Comparison of ENCODE assay signal across 11 cellular contexts in genomic region chr4:6663596-6664393, GRCh38. TPM values are rescaled to one million over a fixed set of nuclear protein-coding genes. Genes with fewer than 3 reads are reported as not detected.
DNase-seq lines count a peak whose midpoint lies in the region; ATAC-seq and TF ChIP-seq lines count a peak whose summit lies in the region.
"Had no signal": no experiment of that assay in that cellular context is flagged by ENCODE, and none has a peak within 500 bp of the region (broad histone marks: within the 10 kb centered on the region; RNA-seq: fewer than 3 reads in every experiment).

No MANE protein-coding gene starts in this region.

- DNase-seq in breast epithelium (ENCODE audit: low spot score in 2 of 2), result no peak
- DNase-seq in MCF 10A (ENCODE audit: unreplicated experiment), result no peak
- no peak for DNase-seq in fibroblast of the aortic adventitia (ENCODE audit: low read depth)
- DNase-seq in prostate gland (ENCODE audit: low spot score), result no peak
- DNase-seq in progenitor cell of endocrine pancreas (ENCODE audit: low spot score, unreplicated experiment), result no peak
- no peak for DNase-seq in Karpas-422
- DNase-seq: KG1 had no signal

- H3K9ac ChIP-seq in Karpas-422 (ENCODE audit: low read length), result no peak overlapping the region

- 16% methylated on average over 55 of the region's 55 CpGs for WGBS in prostate gland

- POLR2A ChIA-PET in MCF 10A (lab: Yijun Ruan, JAX), result interaction anchor here (0.6 to 1.7 kb wide), 13 partner anchors 10 to 1246 kb away, joined by 3 to 12 read pairs (median 3); partner anchors contain the start of genes BLOC1S4 and MRFAP1

- H3K79me2 ChIP-seq in Karpas-422 (ENCODE audit: low read length), result no peaks in the 10 kb centered on the region

- intact Hi-C loops in breast epithelium (cut with DNase I; ENCODE audit: low total_unique reads) (loop anchor here (1.0 kb wide), 1 partner anchor 22 kb away; no protein-coding TSS in a partner anchor), MCF 10A (cut with micrococcal nuclease) (loop anchor here (10.0 kb wide), 1 partner anchor 119 kb away; no protein-coding TSS in a partner anchor), prostate gland (cut with DNase I) (no loop called here)

- peaks cover 6% of the 10 kb centered on the region for H3K36me3 Mint-ChIP-seq in MCF 10A (ENCODE audit: insufficient read depth, unreplicated experiment)
- H3K36me3 Mint-ChIP-seq in progenitor cell of endocrine pancreas (ENCODE audit: insufficient read depth), result peaks cover 1% of the 10 kb centered on the region

- H2AFZ ChIP-seq in Karpas-422 (ENCODE audit: low read length), result no peak overlapping the region

- no peaks in the 10 kb centered on the region for H3K9me3 Mint-ChIP-seq in MCF 10A (ENCODE audit: unreplicated experiment)
- H3K9me3 Mint-ChIP-seq in progenitor cell of endocrine pancreas (ENCODE audit: low read depth), result no peaks in the 10 kb centered on the region

- H3K4me1 Mint-ChIP-seq in MCF 10A (ENCODE audit: insufficient read depth, unreplicated experiment), result no peaks in the 10 kb centered on the region
- no peaks in the 10 kb centered on the region for H3K4me1 Mint-ChIP-seq in progenitor cell of endocrine pancreas (ENCODE audit: low read depth)

- no peaks in the 10 kb centered on the region for H4K20me1 ChIP-seq in Karpas-422 (ENCODE audit: insufficient read depth, low read depth, low read length)

- H3K4me3 ChIP-seq in breast epithelium, result peak overlapping the region; percentile 35 to 64 (median 37)
- H3K4me3 ChIP-seq in fibroblast of the aortic adventitia (ENCODE audit: low read depth, low read length), result peak overlapping the region; percentile 13
- peak overlapping the region; percentile 2 to 12 for H3K4me3 ChIP-seq in prostate gland
- no peak overlapping the region for H3K4me3 ChIP-seq in Karpas-422 (ENCODE audit: low read length)

- H3K4me3 Mint-ChIP-seq in MCF 10A (ENCODE audit: unreplicated experiment), result no peak overlapping the region
- H3K4me3 Mint-ChIP-seq in progenitor cell of endocrine pancreas (ENCODE audit: low read depth), result no peak overlapping the region

- TF ChIP-seq CTCF in breast epithelium (IDR thresholded peaks at IDR 0.05), result no peak
- no peak for TF ChIP-seq CTCF in MCF 10A (IDR thresholded peaks at IDR 0.05; ENCODE audit: unreplicated experiment)
- TF ChIP-seq CTCF in fibroblast of the aortic adventitia (IDR thresholded peaks at IDR 0.05; ENCODE audit: insufficient read depth, low read length), result no peak
- TF ChIP-seq CTCF in prostate gland (IDR thresholded peaks at IDR 0.05), result no peak
- no peak for TF ChIP-seq CTCF in progenitor cell of endocrine pancreas (IDR thresholded peaks at IDR 0.05; ENCODE audit: unreplicated experiment)

- H3K27ac Mint-ChIP-seq in MCF 10A (ENCODE audit: low read depth, unreplicated experiment) (no peak overlapping the region), progenitor cell of endocrine pancreas (no peak overlapping the region)

- no peaks in the 10 kb centered on the region for H3K27me3 ChIP-seq in breast epithelium
- no peaks in the 10 kb centered on the region for H3K27me3 ChIP-seq in prostate gland (replicated peaks; ENCODE audit: insufficient read depth)
- no peaks in the 10 kb centered on the region for H3K27me3 ChIP-seq in Karpas-422 (ENCODE audit: low read length)
- H3K27me3 ChIP-seq: right lobe of liver had no signal

- H3K27ac ChIP-seq in breast epithelium (no peak overlapping the region), prostate gland (no peak overlapping the region), Karpas-422 (ENCODE audit: low read length) (no peak overlapping the region)
- H3K27ac ChIP-seq: C4-2B, right lobe of liver had no signal

- CTCF ChIA-PET in MCF 10A (lab: Yijun Ruan, JAX), result interaction anchor here (0.6 to 1.2 kb wide), 6 partner anchors 10 to 1274 kb away, joined by 3 to 4 read pairs (median 3); a partner anchor contains a TSS

- BruUV-seq in MCF 10A (replicated peaks; lab: Mats Ljungman, UMichigan), result no TSS peak

- no peaks in the 10 kb centered on the region for H3K9me3 ChIP-seq in breast epithelium
- no peaks in the 10 kb centered on the region for H3K9me3 ChIP-seq in prostate gland
- no peaks in the 10 kb centered on the region for H3K9me3 ChIP-seq in Karpas-422 (ENCODE audit: low read length)
- H3K9me3 ChIP-seq: right lobe of liver had no signal

- H3K4me1 ChIP-seq in breast epithelium (no peaks in the 10 kb centered on the region), prostate gland (replicated peaks) (no peaks in the 10 kb centered on the region), Karpas-422 (ENCODE audit: low read length) (no peaks in the 10 kb centered on the region)

- TF ChIP-seq POLR2A in breast epithelium (IDR thresholded peaks at IDR 0.05) (no peak), prostate gland (IDR thresholded peaks at IDR 0.05) (no peak)

- H3K36me3 ChIP-seq in breast epithelium, result no peaks in the 10 kb centered on the region
- no peaks in the 10 kb centered on the region for H3K36me3 ChIP-seq in prostate gland
- H3K36me3 ChIP-seq in Karpas-422 (ENCODE audit: insufficient read depth, low read length), result no peaks in the 10 kb centered on the region
- H3K36me3 ChIP-seq: right lobe of liver had no signal

- ATAC-seq in HG02610 (IDR thresholded peaks at IDR 0.05; ENCODE audit: unreplicated experiment) (no peak), HG02973 (IDR thresholded peaks at IDR 0.05; ENCODE audit: unreplicated experiment) (no peak)

- H3K27me3 Mint-ChIP-seq in MCF 10A (ENCODE audit: insufficient read depth, unreplicated experiment) (no peaks in the 10 kb centered on the region), progenitor cell of endocrine pancreas (peaks cover 22% of the 10 kb centered on the region)

- no peaks in the 10 kb centered on the region for H3K9me2 ChIP-seq in Karpas-422 (replicated peaks; ENCODE audit: insufficient read depth, low read length)

- no peak overlapping the region for H3K4me2 ChIP-seq in Karpas-422 (ENCODE audit: low read depth, low read length, poor library complexity, severe bottlenecking)

RNA-seq across cellular contexts. Expression of gene MRFAP1, which starts 23.3 kb away (rescaled TPM):
- total RNA-seq in breast epithelium, result 100 to 1,000 TPM; 119 to 172 (median 142) TPM
- total RNA-seq in MCF 10A (2022), result 387 and 481 TPM in 2 replicates
- 142 and 482 TPM in 2 replicates for total RNA-seq in fibroblast of the aortic adventitia (ENCODE audit: low replicate concordance)
- 100 to 1,000 TPM; 256 to 298 TPM for total RNA-seq in prostate gland
- 223 and 225 TPM in 2 replicates for total RNA-seq in progenitor cell of endocrine pancreas
- total RNA-seq in Karpas-422 (2014; rRNA removed; shearing (Covaris generic); ENCODE audit: low replicate concordance), result 28.8 and 50.7 TPM in 2 replicates

RNA-seq across cellular contexts. Expression of gene S100P, which starts 29.9 kb away (rescaled TPM):
- under 1 TPM in 2 of 3 donors, not detected in 1; 0.29 to 0.98 TPM for total RNA-seq in breast epithelium
- 55.6 and 97.6 TPM in 2 replicates for total RNA-seq in MCF 10A (2022)
- not detected in 2 replicates for total RNA-seq in fibroblast of the aortic adventitia (ENCODE audit: low replicate concordance)
- 10 to 100 TPM in 1 of 2 donors, 1 to 10 TPM in 1; 7.3 to 21.9 TPM for total RNA-seq in prostate gland
- total RNA-seq in progenitor cell of endocrine pancreas, result 1.3 and 3.5 TPM in 2 replicates
- total RNA-seq in Karpas-422 (2014; rRNA removed; shearing (Covaris generic); ENCODE audit: low replicate concordance), result not detected in 2 replicates

RNA-seq across cellular contexts. Expression of gene MRFAP1L1, which starts 45.9 kb away (rescaled TPM):
- total RNA-seq in breast epithelium (10 to 100 TPM; 48.0 to 78.0 (median 70.1) TPM), MCF 10A (2022) (42.5 and 63.2 TPM in 2 replicates), fibroblast of the aortic adventitia (ENCODE audit: low replicate concordance) (48.8 and 342 TPM in 2 replicates), prostate gland (10 to 100 TPM; 65.2 to 81.9 TPM), progenitor cell of endocrine pancreas (64.9 and 69.3 TPM in 2 replicates)
- 41.9 and 62.3 TPM in 2 replicates for total RNA-seq in Karpas-422 (2014; rRNA removed; shearing (Covaris generic); ENCODE audit: low replicate concordance)

RNA-seq across cellular contexts. Expression of gene BLOC1S4, which starts 52.2 kb away (rescaled TPM):
- total RNA-seq in breast epithelium (10 to 100 TPM; 18.9 to 23.6 (median 19.8) TPM), MCF 10A (2022) (10.6 and 13.0 TPM in 2 replicates), fibroblast of the aortic adventitia (ENCODE audit: low replicate concordance) (5.4 and 7.0 TPM in 2 replicates), prostate gland (10 to 100 TPM; 20.4 to 35.2 TPM), progenitor cell of endocrine pancreas (18.8 and 20.0 TPM in 2 replicates)
- total RNA-seq in Karpas-422 (2014; rRNA removed; shearing (Covaris generic); ENCODE audit: low replicate concordance), result 13.9 and 29.1 TPM in 2 replicates
